1 cellular context compared by ENCODE assay signal in genomic region chr17:42422958-42423712, GRCh38.
TF ChIP-seq lines count a peak whose summit lies in the region.

A gene with protein sequence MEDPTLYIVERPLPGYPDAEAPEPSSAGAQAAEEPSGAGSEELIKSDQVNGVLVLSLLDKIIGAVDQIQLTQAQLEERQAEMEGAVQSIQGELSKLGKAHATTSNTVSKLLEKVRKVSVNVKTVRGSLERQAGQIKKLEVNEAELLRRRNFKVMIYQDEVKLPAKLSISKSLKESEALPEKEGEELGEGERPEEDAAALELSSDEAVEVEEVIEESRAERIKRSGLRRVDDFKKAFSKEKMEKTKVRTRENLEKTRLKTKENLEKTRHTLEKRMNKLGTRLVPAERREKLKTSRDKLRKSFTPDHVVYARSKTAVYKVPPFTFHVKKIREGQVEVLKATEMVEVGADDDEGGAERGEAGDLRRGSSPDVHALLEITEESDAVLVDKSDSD (minus strand): TSS chr17:42423256. CDS start chr17:42423097, 159 bp downstream.

TF ChIP-seq in HepG2, 621 proteins besides CTCF, POLR2A, EP300 and RAD21 (continued from another document and continues in another):
- TF ChIP-seq RERE (CRISPR knock-in tag; IDR thresholded peaks at IDR 0.05; ENCODE audit: low read depth) (no peak), CAMTA2 (CRISPR knock-in tag; IDR thresholded peaks at IDR 0.05; ENCODE audit: borderline replicate concordance) (no peak), SRY (CRISPR knock-in tag; IDR thresholded peaks at IDR 0.05) (no peak), SMYD3 (CRISPR knock-in tag; IDR thresholded peaks at IDR 0.05) (no peak), CHCHD3 (CRISPR knock-in tag; IDR thresholded peaks at IDR 0.05) (no peak), NFIC (IDR thresholded peaks at IDR 0.05; ENCODE audit: low read length) (no peak), LBX2 (CRISPR knock-in tag; IDR thresholded peaks at IDR 0.05; ENCODE audit: borderline replicate concordance) (no peak), SRSF1 (optimal IDR thresholded peaks at IDR 0.05; ENCODE audit: low read depth, low read length) (no peak), ZNF660 (CRISPR knock-in tag; IDR thresholded peaks at IDR 0.05; ENCODE audit: borderline replicate concordance, low read depth) (no peak), ZBTB3 (CRISPR knock-in tag; IDR thresholded peaks at IDR 0.05; ENCODE audit: borderline replicate concordance, low read depth) (no peak), HOXA7 (CRISPR knock-in tag; IDR thresholded peaks at IDR 0.05) (no peak), ZNF513 (CRISPR knock-in tag; conservative IDR thresholded peaks at IDR 0.05) (0 out of 2 replicates have a peak, but pooled peaks have one; percentile 20), MEIS2 (CRISPR knock-in tag; IDR thresholded peaks at IDR 0.05) (peak; percentile 84; the same call in 1 of the 2 replicates), ZNF558 (CRISPR knock-in tag; IDR thresholded peaks at IDR 0.05; ENCODE audit: borderline replicate concordance) (peak; percentile 53; the same call in 1 of the 2 replicates), DR1 (CRISPR knock-in tag; IDR thresholded peaks at IDR 0.05) (peak; percentile 73; the same call in 1 of the 2 replicates), ZNF619 (CRISPR knock-in tag; IDR thresholded peaks at IDR 0.05) (peak; percentile 97), TGIF2 (CRISPR knock-in tag; IDR thresholded peaks at IDR 0.05) (peak; percentile 5), U2AF2 (IDR thresholded peaks at IDR 0.05; ENCODE audit: low read depth, low read length) (no peak), ZNF780A (CRISPR knock-in tag; IDR thresholded peaks at IDR 0.05) (no peak), E2F2 (CRISPR knock-in tag; IDR thresholded peaks at IDR 0.05; ENCODE audit: borderline replicate concordance) (peak; percentile 91; the same call in 1 of the 2 replicates), ZNF446 (CRISPR knock-in tag; IDR thresholded peaks at IDR 0.05) (no peak), TBX2 (CRISPR knock-in tag; IDR thresholded peaks at IDR 0.05; ENCODE audit: borderline replicate concordance) (peak; percentile 46; the same call in 1 of the 2 replicates), SRF (IDR thresholded peaks at IDR 0.05; ENCODE audit: low read depth, low read length) (no peak), GATAD2A (CRISPR knock-in tag; IDR thresholded peaks at IDR 0.05) (no peak), ZNF143 (CRISPR knock-in tag; IDR thresholded peaks at IDR 0.05) (no peak; the same call in 1 of the 2 replicates), ZNF552 (CRISPR knock-in tag; IDR thresholded peaks at IDR 0.05; ENCODE audit: borderline replicate concordance) (no peak), HNRNPK (IDR thresholded peaks at IDR 0.05; ENCODE audit: low read depth, low read length, poor library complexity, severe bottlenecking) (peak; percentile 7), ZNF766 (CRISPR knock-in tag; IDR thresholded peaks at IDR 0.05; ENCODE audit: borderline replicate concordance) (peak; percentile 89; the same call in 1 of the 2 replicates), HMGXB4 (CRISPR knock-in tag; IDR thresholded peaks at IDR 0.05; ENCODE audit: borderline replicate concordance in 1 of 2, low read depth in 1 of 2) (peak; percentile 61 to 86), ARNTL (CRISPR knock-in tag; IDR thresholded peaks at IDR 0.05) (no peak), SMC3 (IDR thresholded peaks at IDR 0.05; ENCODE audit: low read length) (no peak), EZH2 (conservative IDR thresholded peaks at IDR 0.05; ENCODE audit: low read depth, low read length) (no peak), NCOA5 (CRISPR knock-in tag; IDR thresholded peaks at IDR 0.05) (no peak), ZNF510 (CRISPR knock-in tag; IDR thresholded peaks at IDR 0.05; ENCODE audit: low read depth) (no peak), ZNF3 (CRISPR knock-in tag; IDR thresholded peaks at IDR 0.05) (no peak)
- TF ChIP-seq, protein P1, sequence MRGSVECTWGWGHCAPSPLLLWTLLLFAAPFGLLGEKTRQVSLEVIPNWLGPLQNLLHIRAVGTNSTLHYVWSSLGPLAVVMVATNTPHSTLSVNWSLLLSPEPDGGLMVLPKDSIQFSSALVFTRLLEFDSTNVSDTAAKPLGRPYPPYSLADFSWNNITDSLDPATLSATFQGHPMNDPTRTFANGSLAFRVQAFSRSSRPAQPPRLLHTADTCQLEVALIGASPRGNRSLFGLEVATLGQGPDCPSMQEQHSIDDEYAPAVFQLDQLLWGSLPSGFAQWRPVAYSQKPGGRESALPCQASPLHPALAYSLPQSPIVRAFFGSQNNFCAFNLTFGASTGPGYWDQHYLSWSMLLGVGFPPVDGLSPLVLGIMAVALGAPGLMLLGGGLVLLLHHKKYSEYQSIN (CRISPR knock-in tag; IDR thresholded peaks at IDR 0.05; ENCODE audit: borderline replicate concordance), result no peak
- TF ChIP-seq, protein P2, sequence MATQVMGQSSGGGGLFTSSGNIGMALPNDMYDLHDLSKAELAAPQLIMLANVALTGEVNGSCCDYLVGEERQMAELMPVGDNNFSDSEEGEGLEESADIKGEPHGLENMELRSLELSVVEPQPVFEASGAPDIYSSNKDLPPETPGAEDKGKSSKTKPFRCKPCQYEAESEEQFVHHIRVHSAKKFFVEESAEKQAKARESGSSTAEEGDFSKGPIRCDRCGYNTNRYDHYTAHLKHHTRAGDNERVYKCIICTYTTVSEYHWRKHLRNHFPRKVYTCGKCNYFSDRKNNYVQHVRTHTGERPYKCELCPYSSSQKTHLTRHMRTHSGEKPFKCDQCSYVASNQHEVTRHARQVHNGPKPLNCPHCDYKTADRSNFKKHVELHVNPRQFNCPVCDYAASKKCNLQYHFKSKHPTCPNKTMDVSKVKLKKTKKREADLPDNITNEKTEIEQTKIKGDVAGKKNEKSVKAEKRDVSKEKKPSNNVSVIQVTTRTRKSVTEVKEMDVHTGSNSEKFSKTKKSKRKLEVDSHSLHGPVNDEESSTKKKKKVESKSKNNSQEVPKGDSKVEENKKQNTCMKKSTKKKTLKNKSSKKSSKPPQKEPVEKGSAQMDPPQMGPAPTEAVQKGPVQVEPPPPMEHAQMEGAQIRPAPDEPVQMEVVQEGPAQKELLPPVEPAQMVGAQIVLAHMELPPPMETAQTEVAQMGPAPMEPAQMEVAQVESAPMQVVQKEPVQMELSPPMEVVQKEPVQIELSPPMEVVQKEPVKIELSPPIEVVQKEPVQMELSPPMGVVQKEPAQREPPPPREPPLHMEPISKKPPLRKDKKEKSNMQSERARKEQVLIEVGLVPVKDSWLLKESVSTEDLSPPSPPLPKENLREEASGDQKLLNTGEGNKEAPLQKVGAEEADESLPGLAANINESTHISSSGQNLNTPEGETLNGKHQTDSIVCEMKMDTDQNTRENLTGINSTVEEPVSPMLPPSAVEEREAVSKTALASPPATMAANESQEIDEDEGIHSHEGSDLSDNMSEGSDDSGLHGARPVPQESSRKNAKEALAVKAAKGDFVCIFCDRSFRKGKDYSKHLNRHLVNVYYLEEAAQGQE (IDR thresholded peaks at IDR 0.05; ENCODE audit: borderline replicate concordance in 1 of 2, low read depth in 1 of 2, low read length in 2 of 2), result peak in 1 of 2 experiments; percentile 48; a peak in 1 of 4 replicates
- TF ChIP-seq, protein P3, sequence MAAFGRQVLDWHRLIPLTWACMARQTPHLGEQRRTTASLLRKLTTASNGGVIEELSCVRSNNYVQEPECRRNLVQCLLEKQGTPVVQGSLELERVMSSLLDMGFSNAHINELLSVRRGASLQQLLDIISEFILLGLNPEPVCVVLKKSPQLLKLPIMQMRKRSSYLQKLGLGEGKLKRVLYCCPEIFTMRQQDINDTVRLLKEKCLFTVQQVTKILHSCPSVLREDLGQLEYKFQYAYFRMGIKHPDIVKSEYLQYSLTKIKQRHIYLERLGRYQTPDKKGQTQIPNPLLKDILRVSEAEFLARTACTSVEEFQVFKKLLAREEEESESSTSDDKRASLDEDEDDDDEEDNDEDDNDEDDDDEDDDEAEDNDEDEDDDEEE (CRISPR knock-in tag; IDR thresholded peaks at IDR 0.05), result no peak
- TF ChIP-seq, protein P4, sequence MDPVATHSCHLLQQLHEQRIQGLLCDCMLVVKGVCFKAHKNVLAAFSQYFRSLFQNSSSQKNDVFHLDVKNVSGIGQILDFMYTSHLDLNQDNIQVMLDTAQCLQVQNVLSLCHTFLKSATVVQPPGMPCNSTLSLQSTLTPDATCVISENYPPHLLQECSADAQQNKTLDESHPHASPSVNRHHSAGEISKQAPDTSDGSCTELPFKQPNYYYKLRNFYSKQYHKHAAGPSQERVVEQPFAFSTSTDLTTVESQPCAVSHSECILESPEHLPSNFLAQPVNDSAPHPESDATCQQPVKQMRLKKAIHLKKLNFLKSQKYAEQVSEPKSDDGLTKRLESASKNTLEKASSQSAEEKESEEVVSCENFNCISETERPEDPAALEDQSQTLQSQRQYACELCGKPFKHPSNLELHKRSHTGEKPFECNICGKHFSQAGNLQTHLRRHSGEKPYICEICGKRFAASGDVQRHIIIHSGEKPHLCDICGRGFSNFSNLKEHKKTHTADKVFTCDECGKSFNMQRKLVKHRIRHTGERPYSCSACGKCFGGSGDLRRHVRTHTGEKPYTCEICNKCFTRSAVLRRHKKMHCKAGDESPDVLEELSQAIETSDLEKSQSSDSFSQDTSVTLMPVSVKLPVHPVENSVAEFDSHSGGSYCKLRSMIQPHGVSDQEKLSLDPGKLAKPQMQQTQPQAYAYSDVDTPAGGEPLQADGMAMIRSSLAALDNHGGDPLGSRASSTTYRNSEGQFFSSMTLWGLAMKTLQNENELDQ (CRISPR knock-in tag; IDR thresholded peaks at IDR 0.05; ENCODE audit: borderline replicate concordance), result no peak
- TF ChIP-seq, protein P5, sequence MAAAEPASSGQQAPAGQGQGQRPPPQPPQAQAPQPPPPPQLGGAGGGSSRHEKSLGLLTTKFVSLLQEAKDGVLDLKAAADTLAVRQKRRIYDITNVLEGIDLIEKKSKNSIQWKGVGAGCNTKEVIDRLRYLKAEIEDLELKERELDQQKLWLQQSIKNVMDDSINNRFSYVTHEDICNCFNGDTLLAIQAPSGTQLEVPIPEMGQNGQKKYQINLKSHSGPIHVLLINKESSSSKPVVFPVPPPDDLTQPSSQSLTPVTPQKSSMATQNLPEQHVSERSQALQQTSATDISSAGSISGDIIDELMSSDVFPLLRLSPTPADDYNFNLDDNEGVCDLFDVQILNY (CRISPR knock-in tag; conservative IDR thresholded peaks at IDR 0.05), result no peak
